Comparison of ENCODE assay signal across 7 cellular contexts in the genomic region with DNA sequence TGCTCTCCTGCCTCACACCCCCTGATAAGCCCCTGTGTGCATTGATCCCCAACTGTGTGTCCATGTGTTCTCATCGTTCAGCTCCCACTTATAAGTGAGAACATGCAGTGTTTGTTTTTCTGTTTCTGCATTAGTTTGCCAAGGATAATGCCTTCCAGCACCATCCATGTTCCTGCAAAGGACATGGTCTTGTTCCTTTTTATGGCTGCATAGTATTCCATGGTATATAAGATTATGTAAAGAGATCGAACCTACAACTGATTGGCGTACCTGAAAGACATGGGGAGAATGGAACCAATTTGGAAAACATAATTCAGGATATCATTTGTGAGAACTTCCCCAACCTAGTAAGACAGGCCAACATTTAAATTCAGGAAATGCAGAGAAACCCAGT. TPM values are rescaled to one million over a fixed set of nuclear protein-coding genes. Genes with fewer than 3 reads are reported as not detected.
DNase-seq lines count a peak whose midpoint lies in the region; ATAC-seq and TF ChIP-seq lines count a peak whose summit lies in the region.

No MANE protein-coding gene starts in this region.

- peak overlapping the region; percentile 75 for H3K4me2 ChIP-seq in GM23248 (ENCODE audit: unreplicated experiment)
- H3K4me2 ChIP-seq in smooth muscle cell: peak overlapping the region; percentile 55

- no peak for TF ChIP-seq CTCF in smooth muscle cell (IDR thresholded peaks at IDR 0.05; ENCODE audit: borderline replicate concordance, insufficient read depth, poor library complexity, severe bottlenecking)

- no peaks in the 10 kb centered on the region for H3K9me2 ChIP-seq in GM23248 (ENCODE audit: insufficient read depth)

- H3K4me1 ChIP-seq in GM23248 (ENCODE audit: insufficient read depth) (peaks cover 38% of the 10 kb centered on the region), SJSA1 (replicated peaks) (peaks cover 74% of the 10 kb centered on the region), esophagus (ENCODE audit: control insufficient read depth in 2 of 2, insufficient read depth in 2 of 2, low read length in 1 of 2) (peaks cover 2 to 7% of the 10 kb centered on the region in 2 donors), smooth muscle cell (ENCODE audit: low read depth) (peaks cover 3% of the 10 kb centered on the region)

- H3K27ac ChIP-seq in GM23248: peak overlapping the region; percentile 74
- H3K27ac ChIP-seq in SJSA1: peak overlapping the region; percentile 81
- H3K27ac ChIP-seq in esophagus (ENCODE audit: low read depth in 2 of 2, low read length in 1 of 2): peak overlapping the region; percentile 50 to 55
- peak overlapping the region; percentile 43 for H3K27ac ChIP-seq in smooth muscle cell (ENCODE audit: low read depth)

- no peaks in the 10 kb centered on the region for H4K20me1 ChIP-seq in GM23248 (ENCODE audit: insufficient read depth)
- no peaks in the 10 kb centered on the region for H4K20me1 ChIP-seq in smooth muscle cell (ENCODE audit: low read depth)

- no peak for ATAC-seq in HG02759 (IDR thresholded peaks at IDR 0.05; ENCODE audit: unreplicated experiment)

- H3K27me3 ChIP-seq in GM23248 (replicated peaks; ENCODE audit: insufficient read depth): no peaks in the 10 kb centered on the region
- H3K27me3 ChIP-seq in SJSA1 (replicated peaks): no peaks in the 10 kb centered on the region
- no peaks in the 10 kb centered on the region for H3K27me3 ChIP-seq in esophagus (ENCODE audit: control insufficient read depth in 1 of 2, insufficient read depth in 2 of 2, low read length in 2 of 2)
- no peaks in the 10 kb centered on the region for H3K27me3 ChIP-seq in smooth muscle cell (ENCODE audit: low read depth)

- no peaks in the 10 kb centered on the region for H3K79me2 ChIP-seq in GM23248 (ENCODE audit: insufficient read depth)
- no peaks in the 10 kb centered on the region for H3K79me2 ChIP-seq in smooth muscle cell (ENCODE audit: low read depth)

- no peak for DNase-seq in GM23248
- peak in 1 of 2 experiments; percentile 2 for DNase-seq in SJSA1 (ENCODE audit: low read depth in 1 of 2, low spot score in 2 of 2)
- no peak for DNase-seq in smooth muscle cell (lab: John Stamatoyannopoulos, UW; ENCODE audit: unreplicated experiment)
- DNase-seq in HK-2 (ENCODE audit: unreplicated experiment): no peak
- DNase-seq in stimulated activated CD4-positive, alpha-beta T cell treated with anti-CD3 and anti-CD28 coated beads, Interleukin-4, amount 100 ng/mL, for 24 hours: no peak

- 0 out of 2 replicates have a peak overlapping the region, but pooled peaks have one; percentile 18 for H3K9ac ChIP-seq in GM23248
- H3K9ac ChIP-seq in smooth muscle cell (ENCODE audit: low read depth): no peak overlapping the region

- WGBS in GM23248 (ENCODE audit: low coverage in 1 of 2, low lambda C conversion rate in 2 of 2, missing lambda C conversion rate in 2 of 2), 2 experiments: 69 to 75% methylated on average over 3 of the region's 3 CpGs
- 80% methylated on average over 3 of the region's 3 CpGs for WGBS in esophagus, 2 donors
- 98% methylated on average over 3 of the region's 3 CpGs for WGBS in smooth muscle cell (ENCODE audit: low lambda C conversion rate)

- H3F3A ChIP-seq in GM23248 (ENCODE audit: insufficient read depth) (peaks cover 39% of the 10 kb centered on the region), smooth muscle cell (ENCODE audit: low read depth) (peaks cover 4% of the 10 kb centered on the region)

- H3K36me3 ChIP-seq in GM23248 (ENCODE audit: low read depth) (no peaks in the 10 kb centered on the region), SJSA1 (no peaks in the 10 kb centered on the region), esophagus (ENCODE audit: control insufficient read depth in 2 of 2, insufficient read depth in 2 of 2, low read length in 1 of 2) (no peaks in the 10 kb centered on the region), smooth muscle cell (ENCODE audit: low read depth) (no peaks in the 10 kb centered on the region)

- H2AFZ ChIP-seq in GM23248 (no peak overlapping the region), smooth muscle cell (ENCODE audit: low read depth) (no peak overlapping the region)

- in situ Hi-C loops in GM23248 (cut with MboI): no loop called here

- H3K4me3 ChIP-seq in GM23248 (peak overlapping the region; percentile 57), SJSA1 (no peak overlapping the region), esophagus (ENCODE audit: low read depth in 1 of 2, low read length in 2 of 2) (no peak overlapping the region), smooth muscle cell (no peak overlapping the region)

- H3K9me3 ChIP-seq in GM23248 (ENCODE audit: low read depth): no peaks in the 10 kb centered on the region
- no peaks in the 10 kb centered on the region for H3K9me3 ChIP-seq in SJSA1 (replicated peaks)
- no peaks in the 10 kb centered on the region for H3K9me3 ChIP-seq in esophagus (ENCODE audit: control insufficient read depth in 2 of 2, insufficient read depth in 1 of 2, low read depth in 1 of 2, low read length in 1 of 2)
- H3K9me3 ChIP-seq in smooth muscle cell (replicated peaks; ENCODE audit: low read depth): no peaks in the 10 kb centered on the region

RNA-seq across cellular contexts. Expression of a gene that starts 32.4 kb away (rescaled TPM):
- 1.5 and 2.4 TPM in 2 replicates for total RNA-seq in GM23248 (2014; rRNA removed; shearing (Covaris generic))
- polyA plus RNA-seq in GM23248 (2016; fragmentation: Nextera tagmentation; extraction: Ambion mirVana) (0.57 and 0.71 TPM in 2 replicates), esophagus (1 to 10 TPM in 1 of 2 donors, under 1 TPM in 1; 0.55 to 1.3 TPM), smooth muscle cell (1.1 and 1.2 TPM in 2 replicates)
- total RNA-seq in SJSA1 (2014; rRNA removed; shearing (Covaris generic)): 10.2 and 10.3 TPM in 2 replicates
- total RNA-seq in smooth muscle cell: 2.2 TPM in 2 replicates
